In genomic region chr6:15249371-15250019, GRCh38 we compare ENCODE assay signal across 8 cellular contexts. TPM values are rescaled to one million over a fixed set of nuclear protein-coding genes. Genes with fewer than 3 reads are reported as not detected.
DNase-seq lines count a peak whose midpoint lies in the region; ATAC-seq and TF ChIP-seq lines count a peak whose summit lies in the region.

No MANE protein-coding gene starts in this region.

- H3K4ac ChIP-seq in mesendoderm (ENCODE audit: low read depth, low read length), result no peak overlapping the region

- in situ Hi-C loops in brain microvascular endothelial cell (cut with HindIII; ENCODE audit: low pct_ligation_motif_present, low sequenced_read_pairs), result no loop called here

- peak overlapping the region; percentile 52 for H3K4me3 ChIP-seq in HL-60 (replicated peaks; ENCODE audit: insufficient read depth, low read length)
- peak overlapping the region; percentile 73 for H3K4me3 ChIP-seq in brain microvascular endothelial cell (ENCODE audit: low read depth, low read length)
- peak overlapping the region; percentile 59 for H3K4me3 ChIP-seq in mesendoderm (ENCODE audit: low read length)

- peaks cover 75% of the 10 kb centered on the region for H3K79me2 ChIP-seq in mesendoderm (ENCODE audit: control insufficient read depth, insufficient read depth, low read length)

- H3K4me1 ChIP-seq in mesendoderm (ENCODE audit: control insufficient read depth, low read depth, low read length), result peaks cover 12% of the 10 kb centered on the region

- TF ChIP-seq CTCF in 22Rv1 (IDR thresholded peaks at IDR 0.05) (no peak), HL-60 (IDR thresholded peaks at IDR 0.05; ENCODE audit: insufficient read depth, low read length) (no peak), brain microvascular endothelial cell (IDR thresholded peaks at IDR 0.05; ENCODE audit: low read depth, low read length, missing control alignments) (no peak)

- no peak overlapping the region for H4K8ac ChIP-seq in mesendoderm (ENCODE audit: low read depth, low read length)

- H3K56ac ChIP-seq in mesendoderm (ENCODE audit: low read length), result peak overlapping the region; percentile 90

- H3K4me2 ChIP-seq in mesendoderm (ENCODE audit: low read length), result peak overlapping the region; percentile 97

- H4K5ac ChIP-seq in mesendoderm (ENCODE audit: low read length), result no peak overlapping the region

- no peak overlapping the region for H2AK5ac ChIP-seq in mesendoderm (ENCODE audit: low read length)

- no peak for ATAC-seq in GM18907 (IDR thresholded peaks at IDR 0.05; ENCODE audit: unreplicated experiment)

- H3K27me3 ChIP-seq in HL-60 (ENCODE audit: insufficient read depth, poor library complexity, severe bottlenecking) (no peaks in the 10 kb centered on the region), brain microvascular endothelial cell (replicated peaks) (no peaks in the 10 kb centered on the region), mesendoderm (ENCODE audit: insufficient read depth, low read length, poor library complexity) (no peaks in the 10 kb centered on the region)

- WGBS in mesendoderm (ENCODE audit: extremely low coverage, insufficient coverage, low lambda C conversion rate), result no CpG with 5 or more reads among the region's 9 CpGs

- H3K36me3 ChIP-seq in brain microvascular endothelial cell (replicated peaks) (no peaks in the 10 kb centered on the region), mesendoderm (ENCODE audit: control insufficient read depth, insufficient read depth, low read length) (no peaks in the 10 kb centered on the region)

- H3K23ac ChIP-seq in mesendoderm (ENCODE audit: low read length), result no peak overlapping the region

- no peak overlapping the region for H2BK5ac ChIP-seq in mesendoderm (ENCODE audit: low read length)

- no peak overlapping the region for H2BK15ac ChIP-seq in mesendoderm (replicated peaks; ENCODE audit: low read depth)

- H3K18ac ChIP-seq in mesendoderm (ENCODE audit: low read length), result peak overlapping the region; percentile 25

- peak overlapping the region; percentile 76; the same call in 1 of the 2 replicates for H3K27ac ChIP-seq in 22Rv1
- H3K27ac ChIP-seq in HL-60 (replicated peaks), result peak overlapping the region; percentile 61
- H3K27ac ChIP-seq in brain microvascular endothelial cell, result peak overlapping the region; percentile 85
- peak overlapping the region; percentile 73 for H3K27ac ChIP-seq in mesendoderm (ENCODE audit: low read depth, low read length)

- peaks cover 2% of the 10 kb centered on the region for H3K79me1 ChIP-seq in mesendoderm (ENCODE audit: low read length)

- H3K9ac ChIP-seq in mesendoderm (ENCODE audit: low read length), result peak overlapping the region; percentile 75

- DNase-seq in HL-60 (ENCODE audit: low read depth in 1 of 2, low spot score in 1 of 2) (no peak), brain microvascular endothelial cell (no peak), mesendoderm (no peak), NCI-H526 treated with DMSO at 0.1 percent for 48 hours (lab: John Stamatoyannopoulos, UW) (no peak), SW 1271 (lab: John Stamatoyannopoulos, UW) (no peak), epidermal melanocyte (ENCODE audit: insufficient read length, low spot score) (no peak)

- no peak overlapping the region for H2BK120ac ChIP-seq in mesendoderm (ENCODE audit: low read depth, low read length)

RNA-seq across cellular contexts. Expression of gene JARID2, which starts 3.6 kb away (rescaled TPM):
- 58.9 TPM for polyA plus RNA-seq in mesendoderm (2013, experiment 1 of 2)
- polyA plus RNA-seq in mesendoderm (2013, experiment 2 of 2), result 60.3 TPM
